11 cellular contexts compared by ENCODE assay signal in genomic region chr14:24483604-24484252, GRCh38. TPM values are rescaled to one million over a fixed set of nuclear protein-coding genes. Genes with fewer than 3 reads are reported as not detected.
DNase-seq lines count a peak whose midpoint lies in the region; ATAC-seq, FAIRE-seq and TF ChIP-seq lines count a peak whose summit lies in the region.
"Had no signal": no experiment of that assay in that cellular context is flagged by ENCODE, and none has a peak within 500 bp of the region (broad histone marks: within the 10 kb centered on the region; RNA-seq: fewer than 3 reads in every experiment).

No MANE protein-coding gene starts in this region.

- no peak for FAIRE-seq in H54 (lab: Jason Lieb, UNC)

- H3K9me3 Mint-ChIP-seq in CD4-positive, alpha-beta memory T cell: peaks cover 0 to 1% (median 0%) of the 10 kb centered on the region in 8 donors

- peak overlapping the region in 5 of 7 donors; percentile 19 to 88 (median 79) for H3K27ac Mint-ChIP-seq in CD4-positive, alpha-beta memory T cell

- ATAC-seq in GM21390 (IDR thresholded peaks at IDR 0.05; ENCODE audit: unreplicated experiment) (peak; percentile 60), Panc1 (peak; percentile 53; the same call in 1 of the 2 replicates)

- TF ChIP-seq CTCF in Panc1 (IDR thresholded peaks at IDR 0.05): no peak
- TF ChIP-seq CTCF in fibroblast of pulmonary artery (IDR thresholded peaks at IDR 0.05; ENCODE audit: low read length, missing control alignments): no peak
- no peak for TF ChIP-seq CTCF in coronary artery (IDR thresholded peaks at IDR 0.05)

- no peaks in the 10 kb centered on the region for H3K9me3 ChIP-seq in CD4-positive, alpha-beta memory T cell (ENCODE audit: control insufficient read depth in 1 of 2, low read length in 2 of 2)
- H3K9me3 ChIP-seq in Panc1 (ENCODE audit: control insufficient read depth, insufficient read depth, low read depth, low read length): no peaks in the 10 kb centered on the region

- no peak overlapping the region for H3K27ac ChIP-seq in CD4-positive, alpha-beta memory T cell (ENCODE audit: low read depth, low read length)
- no peak overlapping the region for H3K27ac ChIP-seq in Panc1 (ENCODE audit: low read length)
- H3K27ac ChIP-seq in coronary artery: no peak overlapping the region
- H3K27ac ChIP-seq: parathyroid adenoma had no signal

- H3K4me1 ChIP-seq in CD4-positive, alpha-beta memory T cell (ENCODE audit: insufficient read depth, low read length): peaks cover 17% of the 10 kb centered on the region
- no peaks in the 10 kb centered on the region for H3K4me1 ChIP-seq in Panc1 (ENCODE audit: control insufficient read depth, insufficient read depth, low read length)
- H3K4me1 ChIP-seq: parathyroid adenoma had no signal

- no TSS peak for BruUV-seq in Panc1 (replicated peaks; lab: Mats Ljungman, UMichigan)

- peaks cover 0 to 29% (median 20%) of the 10 kb centered on the region in 4 donors for H3K4me1 Mint-ChIP-seq in CD4-positive, alpha-beta memory T cell

- in situ Hi-C loops in Panc1 (cut with HindIII; ENCODE audit: low pct_unique_long_range_greater_than_20kb, low sequenced_read_pairs): no loop called here

- no peak for TF ChIP-seq POLR2A in H54 (IDR thresholded peaks at IDR 0.05; ENCODE audit: low read depth, low read length)

- intact Hi-C loops in CD4-positive, alpha-beta memory T cell (cut with micrococcal nuclease): loop anchor here (5.0 kb wide), 1 partner anchor 649 kb away; no protein-coding TSS in a partner anchor
- intact Hi-C loops in Panc1 (cut with micrococcal nuclease; ENCODE audit: unreplicated experiment): no loop called here

- CTCF ChIA-PET in CD4-positive, alpha-beta memory T cell (lab: Charles Lee; ENCODE audit: partially characterized antibody): interaction anchor here (0.7 to 3.4 kb wide), 11 partner anchors 9 to 226 kb away, joined by 3 to 14 read pairs (median 4); no protein-coding TSS in a partner anchor
- CTCF ChIA-PET in Panc1 (lab: Charles Lee): no interaction called here

- peak in 4 of 5 donors; percentile 17 to 35 (median 28) for DNase-seq in CD4-positive, alpha-beta memory T cell
- DNase-seq in Panc1 (ENCODE audit: low read depth, low spot score): no peak
- peak; percentile 48 for DNase-seq in fibroblast of pulmonary artery (ENCODE audit: low read depth)
- no peak for DNase-seq in H54 (ENCODE audit: insufficient read length, low spot score)
- DNase-seq in ecto neural progenitor cell (ENCODE audit: low spot score): no peak
- DNase-seq in coronary artery (ENCODE audit: low spot score): no peak
- no peak for DNase-seq in stimulated activated CD4-positive, alpha-beta T cell treated with anti-CD3 and anti-CD28 coated beads, Interleukin-2, amount 100 ng/mL, for 24 hours
- DNase-seq: activated CD4-positive, alpha-beta T cell treated with anti-CD3 and anti-CD28 coated beads, Interleukin-2, amount 50 U/mL, for 4 hours had no signal

- POLR2A ChIA-PET in CD4-positive, alpha-beta memory T cell (lab: Charles Lee; ENCODE audit: partially characterized antibody): interaction anchor here (1.5 to 3.5 kb wide), 3 partner anchors 43 to 190 kb away, joined by 4 to 17 read pairs (median 9); partner anchors contain the start of gene SDR39U1
- POLR2A ChIA-PET in Panc1 (lab: Charles Lee): no interaction called here

- no peaks in the 10 kb centered on the region for H3K27me3 ChIP-seq in CD4-positive, alpha-beta memory T cell (ENCODE audit: insufficient read depth, low read length)
- H3K27me3 ChIP-seq in Panc1 (ENCODE audit: control insufficient read depth, insufficient read depth, low read length): no peaks in the 10 kb centered on the region

- H3K4me3 Mint-ChIP-seq in CD4-positive, alpha-beta memory T cell: peak overlapping the region in 4 of 8 donors; percentile 1 to 50 (median 32)

- H3K36me3 ChIP-seq in CD4-positive, alpha-beta memory T cell (ENCODE audit: insufficient read depth, low read length): no peaks in the 10 kb centered on the region
- H3K36me3 ChIP-seq in Panc1 (ENCODE audit: control insufficient read depth, insufficient read depth, low read length): no peaks in the 10 kb centered on the region

- H3K36me3 Mint-ChIP-seq in CD4-positive, alpha-beta memory T cell: no peaks in the 10 kb centered on the region

- H3K27me3 Mint-ChIP-seq in CD4-positive, alpha-beta memory T cell: no peaks in the 10 kb centered on the region

- H3K4me3 ChIP-seq in CD4-positive, alpha-beta memory T cell (ENCODE audit: low read length in 2 of 2): no peak overlapping the region
- no peak overlapping the region for H3K4me3 ChIP-seq in Panc1 (ENCODE audit: low read depth in 2 of 2, low read length in 2 of 2)
- H3K4me3 ChIP-seq in fibroblast of pulmonary artery (replicated peaks; ENCODE audit: low read depth, low read length): no peak overlapping the region
- no peak overlapping the region for H3K4me3 ChIP-seq in coronary artery

RNA-seq across cellular contexts. Expression of gene CMA1, which starts 24.3 kb away (rescaled TPM):
- total RNA-seq in CD4-positive, alpha-beta memory T cell: not detected
- polyA plus RNA-seq in CD4-positive, alpha-beta memory T cell: not detected
- not detected for total RNA-seq in Panc1 (2021; ENCODE audit: unreplicated experiment)
- not detected for polyA plus RNA-seq in Panc1 (2012; ENCODE audit: insufficient read length)
- total RNA-seq: dermis microvascular lymphatic vessel endothelial cell had no signal

RNA-seq across cellular contexts. Expression of gene SDR39U1, which starts 41.2 kb away (rescaled TPM):
- total RNA-seq in CD4-positive, alpha-beta memory T cell: 100 to 1,000 TPM; 102 to 109 TPM
- 10 to 100 TPM; 43.2 to 56.8 TPM for polyA plus RNA-seq in CD4-positive, alpha-beta memory T cell
- total RNA-seq in Panc1 (2021; ENCODE audit: unreplicated experiment): 54.2 TPM
- polyA plus RNA-seq in Panc1 (2012; ENCODE audit: insufficient read length): 49.1 TPM

RNA-seq across cellular contexts. Expression of gene KHNYN, which starts 54.0 kb away (rescaled TPM):
- total RNA-seq in CD4-positive, alpha-beta memory T cell: 100 to 1,000 TPM; 137 to 142 TPM
- polyA plus RNA-seq in CD4-positive, alpha-beta memory T cell: 10 to 100 TPM; 11.6 to 21.4 TPM
- 37.6 TPM for total RNA-seq in Panc1 (2021; ENCODE audit: unreplicated experiment)
- polyA plus RNA-seq in Panc1 (2012; ENCODE audit: insufficient read length): 31.2 TPM

RNA-seq across cellular contexts. Expression of gene CBLN3, which starts 54.3 kb away (rescaled TPM):
- 1 to 10 TPM; 3.8 to 6.1 TPM for total RNA-seq in CD4-positive, alpha-beta memory T cell
- under 1 TPM in 1 of 2 donors, not detected in 1; 0.41 TPM for polyA plus RNA-seq in CD4-positive, alpha-beta memory T cell
- total RNA-seq in Panc1 (2021; ENCODE audit: unreplicated experiment): 1.0 TPM
- polyA plus RNA-seq in Panc1 (2012; ENCODE audit: insufficient read length): 1.6 TPM

Comparison
In these comparisons a context has a peak if more than half of its experiments do, and no peak if none do; other contexts are left out.
1. DNase-seq: peak in CD4-positive, alpha-beta memory T cell (4 of 5) and fibroblast of pulmonary artery (single experiment); none in Panc1 (single experiment), H54 (single experiment), ecto neural progenitor cell (single experiment), coronary artery (single experiment) and stimulated activated CD4-positive, alpha-beta T cell treated with anti-CD3 and anti-CD28 coated beads, Interleukin-2, amount 100 ng/mL, for 24 hours (0 of 2).